Comparison of ENCODE assay signal across 22 cellular contexts in genomic region chr9:108609227-108609894, GRCh38.
DNase-seq lines count a peak whose midpoint lies in the region; ATAC-seq and TF ChIP-seq lines count a peak whose summit lies in the region.
"Had no signal": no experiment of that assay in that cellular context is flagged by ENCODE, and none has a peak within 500 bp of the region (broad histone marks: within the 10 kb centered on the region; RNA-seq: fewer than 3 reads in every experiment).

No MANE protein-coding gene starts in this region.

- no peaks in the 10 kb centered on the region for H3K9me3 Mint-ChIP-seq in activated T-cell treated with anti-CD3 and anti-CD28 coated beads, Interleukin-2, amount 50 U/mL, for 4 hours
- H3K9me3 Mint-ChIP-seq: activated T-helper 1 cell treated with anti-CD3 and anti-CD28 coated beads, Interleukin-12 subunit alpha, Interleukin-12 subunit beta, Interleukin-2, Interleukin-4 antibody, amounts not matched to agents 30 ng/mL and 10 ng/mL and 1 ng/mL, durations not matched to agents 14 hours and 24 hours and 36 hours; H9 had no signal

- DNase-seq in COR-L47 (lab: John Stamatoyannopoulos, UW), result peak; percentile 7
- peak; percentile 89 for DNase-seq in MG63
- peak; percentile 5 to 7 for DNase-seq in cardiac fibroblast (ENCODE audit: low read depth in 2 of 2)
- DNase-seq in osteoblast (ENCODE audit: insufficient read length, low spot score, missing footprints), result peak; percentile 87
- DNase-seq in T-helper 1 cell, result no peak
- DNase-seq in activated T-cell treated with anti-CD3 and anti-CD28 coated beads, Interleukin-2, amount 50 U/mL, for 4 hours, result no peak
- no peak for DNase-seq in dorsolateral prefrontal cortex
- DNase-seq: cerebellar nuclear complex, DMS53, H9, KG1, naive B cell, NCI-H1436 treated with DMSO at 0.1 percent for 48 hours, NCI-H2227 treated with DMSO at 0.1 percent for 48 hours, T-cell had no signal

- no peak overlapping the region for H3K4me2 ChIP-seq in osteoblast (ENCODE audit: insufficient read depth, low read length)

- H4K20me1 ChIP-seq in osteoblast (ENCODE audit: insufficient read depth, low read length), result no peaks in the 10 kb centered on the region

- H3K4me3 ChIP-seq in MG63, result no peak overlapping the region
- H3K4me3 ChIP-seq in cardiac fibroblast (replicated peaks in 1 of 2; ENCODE audit: low read depth in 2 of 2, low read length in 2 of 2), result no peak overlapping the region
- no peak overlapping the region for H3K4me3 ChIP-seq in osteoblast (ENCODE audit: insufficient read depth, low read length)
- H3K4me3 ChIP-seq in dorsolateral prefrontal cortex, result no peak overlapping the region
- H3K4me3 ChIP-seq: lung, thoracic aorta had no signal

- H3K4me1 ChIP-seq in osteoblast (ENCODE audit: insufficient read depth, low read length), result peaks cover 34% of the 10 kb centered on the region
- H3K4me1 ChIP-seq: parathyroid adenoma had no signal

- H3K27me3 ChIP-seq in MG63, result no peaks in the 10 kb centered on the region
- H3K27me3 ChIP-seq in osteoblast (ENCODE audit: insufficient read depth, low read length), result no peaks in the 10 kb centered on the region
- H3K27me3 ChIP-seq in dorsolateral prefrontal cortex, result no peaks in the 10 kb centered on the region

- no peaks in the 10 kb centered on the region for H3K36me3 ChIP-seq in MG63
- no peaks in the 10 kb centered on the region for H3K36me3 ChIP-seq in osteoblast (ENCODE audit: insufficient read depth, low read length)
- H3K36me3 ChIP-seq: thoracic aorta had no signal

- no peaks in the 10 kb centered on the region for H3K4me1 Mint-ChIP-seq in activated T-cell treated with anti-CD3 and anti-CD28 coated beads, Interleukin-2, amount 50 U/mL, for 4 hours (ENCODE audit: low read depth)
- H3K4me1 Mint-ChIP-seq: naive B cell, T-cell had no signal

- ATAC-seq in activated T-cell treated with anti-CD3 and anti-CD28 coated beads, Interleukin-2, amount 50 U/mL, for 4 hours, result no peak
- ATAC-seq: Right ventricle myocardium inferior, T-cell, WTC11 had no signal

- H3K27ac ChIP-seq in osteoblast (ENCODE audit: low read depth, low read length), result peak overlapping the region; percentile 76
- H3K27ac ChIP-seq in dorsolateral prefrontal cortex, result no peak overlapping the region
- H3K27ac ChIP-seq: C4-2B, parathyroid adenoma, thoracic aorta had no signal

- H3K9me3 ChIP-seq in MG63 (no peaks in the 10 kb centered on the region), osteoblast (ENCODE audit: low read depth, low read length) (no peaks in the 10 kb centered on the region)
- H3K9me3 ChIP-seq: thoracic aorta had no signal

- H3K27me3 Mint-ChIP-seq in activated T-cell treated with anti-CD3 and anti-CD28 coated beads, Interleukin-2, amount 50 U/mL, for 4 hours (ENCODE audit: low read depth), result no peaks in the 10 kb centered on the region

- no peak for TF ChIP-seq CTCF in cardiac fibroblast (IDR thresholded peaks at IDR 0.05; ENCODE audit: low read depth, low read length)
- no peak for TF ChIP-seq CTCF in osteoblast (IDR thresholded peaks at IDR 0.05; ENCODE audit: extremely low read depth, low read depth, low read length)
- no peak for TF ChIP-seq CTCF in dorsolateral prefrontal cortex (IDR thresholded peaks at IDR 0.05 in 54 of 56, conservative IDR thresholded peaks at IDR 0.05 in 2 of 56; ENCODE audit: low read depth in 1 of 56, partially characterized antibody in 56 of 56)

- intact Hi-C loops in dorsolateral prefrontal cortex (cut with DNase I), result no loop called here

- no peaks in the 10 kb centered on the region for H3K36me3 Mint-ChIP-seq in activated T-cell treated with anti-CD3 and anti-CD28 coated beads, Interleukin-2, amount 50 U/mL, for 4 hours (ENCODE audit: insufficient read depth)
- H3K36me3 Mint-ChIP-seq: naive B cell, T-cell, WTC11 had no signal

- no peaks in the 10 kb centered on the region for H3K79me2 ChIP-seq in osteoblast (ENCODE audit: insufficient read depth, low read length)
- H3K79me2 ChIP-seq: parathyroid adenoma had no signal

- H2AFZ ChIP-seq in osteoblast (ENCODE audit: low read length), result no peak overlapping the region
- H2AFZ ChIP-seq: parathyroid adenoma had no signal

- no peak overlapping the region for H3K4me3 Mint-ChIP-seq in activated T-cell treated with anti-CD3 and anti-CD28 coated beads, Interleukin-2, amount 50 U/mL, for 4 hours
- H3K4me3 Mint-ChIP-seq: activated T-helper 1 cell treated with anti-CD3 and anti-CD28 coated beads, Interleukin-12 subunit alpha, Interleukin-12 subunit beta, Interleukin-2, Interleukin-4 antibody, amounts not matched to agents 30 ng/mL and 10 ng/mL and 1 ng/mL, durations not matched to agents 14 hours and 24 hours and 36 hours; H9; naive B cell; T-cell; WTC11 had no signal

Comparison
In these comparisons a context has a peak if more than half of its experiments do, and no peak if none do; other contexts are left out.
1. DNase-seq: peak in COR-L47 (single experiment), MG63 (single experiment), cardiac fibroblast (2 of 2) and osteoblast (single experiment); none in T-helper 1 cell (0 of 5), activated T-cell treated with anti-CD3 and anti-CD28 coated beads, Interleukin-2, amount 50 U/mL, for 4 hours (single experiment) and dorsolateral prefrontal cortex (0 of 10).